ENCODE assay signal across 8 cellular contexts in genomic region chr1:54944610-54945392, GRCh38. TPM values are rescaled to one million over a fixed set of nuclear protein-coding genes. Genes with fewer than 3 reads are reported as not detected.
DNase-seq lines count a peak whose midpoint lies in the region; ATAC-seq and TF ChIP-seq lines count a peak whose summit lies in the region.

No MANE protein-coding gene starts in this region.

- H3K9me3 ChIP-seq in MG63 (no peaks in the 10 kb centered on the region), SJCRH30 (replicated peaks) (no peaks in the 10 kb centered on the region), thoracic aorta (no peaks in the 10 kb centered on the region)

- H3K36me3 ChIP-seq in MG63: no peaks in the 10 kb centered on the region
- H3K36me3 ChIP-seq in SJCRH30: no peaks in the 10 kb centered on the region
- H3K36me3 ChIP-seq in thoracic aorta: no peaks in the 10 kb centered on the region

- TF ChIP-seq CTCF in thoracic aorta (IDR thresholded peaks at IDR 0.05): peak; percentile 79

- ATAC-seq in GM19372 (IDR thresholded peaks at IDR 0.05; ENCODE audit: low read depth, unreplicated experiment) (peak; percentile 77), thoracic aorta (ENCODE audit: insufficient number of reproducible peaks, low FRiP score, low read depth) (no peak)

- no peak overlapping the region for H3K27ac ChIP-seq in SJCRH30
- no peak overlapping the region for H3K27ac ChIP-seq in thoracic aorta

- peak; percentile 86 for DNase-seq in AG20443 (ENCODE audit: low spot score)
- peak; percentile 65 for DNase-seq in MG63
- DNase-seq in SJCRH30: peak; percentile 71 to 89
- DNase-seq in activated gamma-delta T cell treated with anti-CD3 and anti-CD28 coated beads, Interleukin-2, amount 50 U/mL, for 16 hours (ENCODE audit: low read depth): peak; percentile 8
- DNase-seq in foreskin melanocyte: peak; percentile 57
- peak in 46 of 56 donors; percentile 5 to 80 (median 38) for DNase-seq in nucleus accumbens (lab: John Stamatoyannopoulos, UW)
- DNase-seq in thoracic aorta (ENCODE audit: low spot score): no peak

- H3K27me3 ChIP-seq in MG63 (no peaks in the 10 kb centered on the region), SJCRH30 (no peaks in the 10 kb centered on the region), thoracic aorta (replicated peaks; ENCODE audit: insufficient read depth) (no peaks in the 10 kb centered on the region)

- H3K4me1 ChIP-seq in SJCRH30 (peaks cover 13% of the 10 kb centered on the region), thoracic aorta (ENCODE audit: control insufficient read depth in 1 of 2, low read depth in 2 of 2) (peaks cover 0 to under 1% of the 10 kb centered on the region in 2 donors)

- H3K4me3 ChIP-seq in MG63: no peak overlapping the region
- no peak overlapping the region for H3K4me3 ChIP-seq in SJCRH30
- no peak overlapping the region for H3K4me3 ChIP-seq in thoracic aorta

RNA-seq across cellular contexts. Expression of gene TMEM61, which starts 35.6 kb away (rescaled TPM):
- not detected in 2 replicates for total RNA-seq in MG63 (2014; rRNA removed; shearing (Covaris generic); ENCODE audit: low replicate concordance)
- not detected in 2 replicates for total RNA-seq in SJCRH30 (2014; rRNA removed; shearing (Covaris generic))
- 1 to 10 TPM in 1 of 2 donors, not detected in 1; 3.4 TPM for total RNA-seq in thoracic aorta

RNA-seq across cellular contexts. Expression of gene BSND, which starts 53.9 kb away (rescaled TPM):
- total RNA-seq in MG63 (2014; rRNA removed; shearing (Covaris generic); ENCODE audit: low replicate concordance): not detected in 2 replicates
- total RNA-seq in SJCRH30 (2014; rRNA removed; shearing (Covaris generic)): not detected in 2 replicates
- total RNA-seq in thoracic aorta: not detected

RNA-seq across cellular contexts. Expression of gene DHCR24, which starts 57.8 kb away (rescaled TPM):
- 165 and 174 TPM in 2 replicates for total RNA-seq in MG63 (2014; rRNA removed; shearing (Covaris generic); ENCODE audit: low replicate concordance)
- total RNA-seq in SJCRH30 (2014; rRNA removed; shearing (Covaris generic)): 45.5 and 45.6 TPM in 2 replicates
- total RNA-seq in thoracic aorta: 10 to 100 TPM; 32.1 to 56.4 TPM
